ENCODE assay signal across 8 cellular contexts in the genomic region with DNA sequence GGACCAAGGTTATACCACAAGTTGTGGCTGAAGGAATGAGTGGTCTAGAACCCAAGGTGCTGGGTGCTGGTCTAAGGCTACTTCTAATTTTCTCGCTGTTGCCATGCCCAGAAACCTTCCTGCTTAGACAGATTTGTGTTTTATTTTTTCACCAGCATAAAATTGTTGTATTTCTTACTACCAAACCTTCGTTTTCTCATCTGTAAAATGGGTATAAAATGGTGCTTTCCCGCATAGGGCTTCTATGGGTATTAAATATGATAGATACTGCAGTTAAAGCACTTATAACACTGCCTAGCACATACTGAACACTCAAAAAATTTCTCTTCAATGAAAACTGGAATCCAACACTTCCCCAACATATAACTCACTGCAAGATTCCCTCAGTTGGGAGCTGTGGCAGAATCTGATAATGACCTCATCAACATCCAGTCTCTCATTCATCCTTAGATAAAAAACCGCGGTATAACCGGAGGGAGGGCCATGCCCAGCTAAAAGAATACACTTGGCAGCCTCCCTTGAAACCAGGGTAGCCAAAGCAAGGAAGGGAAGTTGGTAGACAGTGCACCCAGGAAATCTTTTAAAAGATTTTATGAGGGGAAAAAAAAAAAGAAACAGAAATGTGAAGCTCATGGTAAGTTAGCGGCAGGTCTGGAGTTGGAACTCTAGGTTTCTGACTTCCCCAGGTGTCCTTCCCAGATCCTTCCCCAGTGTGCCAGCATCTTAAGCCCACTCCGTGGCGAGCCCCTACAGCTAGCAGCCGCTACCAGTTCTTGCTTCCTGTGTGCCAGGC. TPM values are rescaled to one million over a fixed set of nuclear protein-coding genes. Genes with fewer than 3 reads are reported as not detected.
DNase-seq lines count a peak whose midpoint lies in the region; FAIRE-seq and TF ChIP-seq lines count a peak whose summit lies in the region.

No MANE protein-coding gene starts in this region.

- H3K4me1 ChIP-seq in kidney (ENCODE audit: control insufficient read depth in 1 of 2, insufficient read depth in 1 of 2, low read depth in 1 of 2, low read length in 2 of 2), result no peaks in the 10 kb centered on the region

- no peak for FAIRE-seq in kidney (lab: Jason Lieb, UNC)

- H3K27me3 Mint-ChIP-seq in activated T-helper 2 cell treated with anti-CD3 and anti-CD28 coated beads, Interferon-gamma antibody, Interleukin-2, Interleukin-4, amounts not matched to agents 10 μg/mL and 5 μg/mL and 100 μg/mL, durations not matched to agents 14 hours and 24 hours and 36 hours (ENCODE audit: low read depth), result no peaks in the 10 kb centered on the region

- H3K27ac ChIP-seq in kidney (ENCODE audit: low read depth in 2 of 2, low read length in 2 of 2), result peak overlapping the region; percentile 84 to 89
- peak overlapping the region; percentile 93 for H3K27ac ChIP-seq in temporal lobe (ENCODE audit: low read depth, low read length)

- H3K27ac Mint-ChIP-seq in activated T-helper 2 cell treated with anti-CD3 and anti-CD28 coated beads, Interferon-gamma antibody, Interleukin-2, Interleukin-4, amounts not matched to agents 10 μg/mL and 5 μg/mL and 100 μg/mL, durations not matched to agents 14 hours and 24 hours and 36 hours, result peak overlapping the region; percentile 98

- H3K9ac ChIP-seq in kidney (ENCODE audit: low read length in 2 of 2), result peak overlapping the region; percentile 90 to 91

- peaks cover 54% of the 10 kb centered on the region for H3K4me1 Mint-ChIP-seq in activated T-helper 2 cell treated with anti-CD3 and anti-CD28 coated beads, Interferon-gamma antibody, Interleukin-2, Interleukin-4, amounts not matched to agents 10 μg/mL and 5 μg/mL and 100 μg/mL, durations not matched to agents 14 hours and 24 hours and 36 hours (ENCODE audit: low read depth)

- peaks cover 21% of the 10 kb centered on the region for H3K9me3 Mint-ChIP-seq in activated T-helper 2 cell treated with anti-CD3 and anti-CD28 coated beads, Interferon-gamma antibody, Interleukin-2, Interleukin-4, amounts not matched to agents 10 μg/mL and 5 μg/mL and 100 μg/mL, durations not matched to agents 14 hours and 24 hours and 36 hours

- H3K4me3 Mint-ChIP-seq in activated T-helper 2 cell treated with anti-CD3 and anti-CD28 coated beads, Interferon-gamma antibody, Interleukin-2, Interleukin-4, amounts not matched to agents 10 μg/mL and 5 μg/mL and 100 μg/mL, durations not matched to agents 14 hours and 24 hours and 36 hours (ENCODE audit: low read depth), result peak overlapping the region; percentile 95

- intact Hi-C loops in activated T-helper 2 cell treated with anti-CD3 and anti-CD28 coated beads, Interferon-gamma antibody, Interleukin-2, Interleukin-4, amounts not matched to agents 10 μg/mL and 5 μg/mL and 100 μg/mL, durations not matched to agents 14 hours and 24 hours and 36 hours (cut with micrococcal nuclease), result loop anchor here (5.0 to 10.0 kb wide), 4 partner anchors 349 to 859 kb away; a partner anchor contains a TSS
- intact Hi-C loops in kidney (cut with DNase I), result loop anchor here (10.0 kb wide), 1 partner anchor 121 kb away; no protein-coding TSS in a partner anchor

- H3K36me3 ChIP-seq in kidney (ENCODE audit: control insufficient read depth in 1 of 2, insufficient read depth in 2 of 2, low read length in 2 of 2), result no peaks in the 10 kb centered on the region

- peak overlapping the region; percentile 86 to 87 for H3K4me3 ChIP-seq in kidney (ENCODE audit: low read length in 2 of 2)

- H3K36me3 Mint-ChIP-seq in activated T-helper 2 cell treated with anti-CD3 and anti-CD28 coated beads, Interferon-gamma antibody, Interleukin-2, Interleukin-4, amounts not matched to agents 10 μg/mL and 5 μg/mL and 100 μg/mL, durations not matched to agents 14 hours and 24 hours and 36 hours (ENCODE audit: low read depth), result peaks cover 32% of the 10 kb centered on the region

- peaks cover 0 to 5% of the 10 kb centered on the region in 2 donors for H3K9me3 ChIP-seq in kidney (ENCODE audit: control insufficient read depth in 1 of 2, low read length in 2 of 2)

- DNase-seq in stimulated activated CD4-positive, alpha-beta T cell treated with anti-CD3 and anti-CD28 coated beads, Interleukin-2, amount 100 ng/mL, for 48 hours, result peak; percentile 32 to 41
- DNase-seq in stimulated activated CD4-positive, alpha-beta T cell treated with anti-CD3 and anti-CD28 coated beads, Interleukin-4, amount 100 ng/mL, for 1 hour, result no peak
- DNase-seq in activated T-helper 2 cell treated with anti-CD3 and anti-CD28 coated beads, Interferon-gamma antibody, Interleukin-2, Interleukin-4, amounts not matched to agents 10 μg/mL and 5 μg/mL and 100 μg/mL, durations not matched to agents 14 hours and 24 hours and 36 hours (ENCODE audit: low spot score), result no peak
- DNase-seq in kidney (no peak), NCI-H345 treated with DMSO at 0.1 percent for 48 hours (lab: John Stamatoyannopoulos, UW; ENCODE audit: unreplicated experiment) (no peak), epidermal melanocyte (ENCODE audit: insufficient read length, low spot score) (no peak), cortex of kidney (lab: John Stamatoyannopoulos, UW) (no peak)

- no peak for TF ChIP-seq CTCF in kidney (IDR thresholded peaks at IDR 0.05; ENCODE audit: borderline replicate concordance, extremely low read depth, insufficient read depth)

RNA-seq across cellular contexts. Expression of a gene that starts 1.2 kb away (rescaled TPM):
- total RNA-seq in activated T-helper 2 cell treated with anti-CD3 and anti-CD28 coated beads, Interferon-gamma antibody, Interleukin-2, Interleukin-4, amounts not matched to agents 10 μg/mL and 5 μg/mL and 100 μg/mL, durations not matched to agents 14 hours and 24 hours and 36 hours, result 15.2 and 15.5 TPM in 2 replicates
- total RNA-seq in kidney (5.2 TPM), temporal lobe (4.2 TPM)
- 2.3 TPM for polyA plus RNA-seq in kidney (ENCODE audit: insufficient read depth, low read depth, low replicate concordance)

Comparison
In these comparisons a context has a peak if more than half of its experiments do, and no peak if none do; other contexts are left out.
1. DNase-seq: peak in stimulated activated CD4-positive, alpha-beta T cell treated with anti-CD3 and anti-CD28 coated beads, Interleukin-2, amount 100 ng/mL, for 48 hours (2 of 2); none in stimulated activated CD4-positive, alpha-beta T cell treated with anti-CD3 and anti-CD28 coated beads, Interleukin-4, amount 100 ng/mL, for 1 hour (single experiment), activated T-helper 2 cell treated with anti-CD3 and anti-CD28 coated beads, Interferon-gamma antibody, Interleukin-2, Interleukin-4, amounts not matched to agents 10 μg/mL and 5 μg/mL and 100 μg/mL, durations not matched to agents 14 hours and 24 hours and 36 hours (single experiment), kidney (single experiment), NCI-H345 treated with DMSO at 0.1 percent for 48 hours (single experiment), epidermal melanocyte (single experiment) and cortex of kidney (single experiment).